25 cellular contexts compared by ENCODE assay signal in genomic region chr6:63864934-63865333, GRCh38.
"Had no signal": no experiment of that assay in that cellular context is flagged by ENCODE, and none has a peak within 500 bp of the region (broad histone marks: within the 10 kb centered on the region; RNA-seq: fewer than 3 reads in every experiment).

No MANE protein-coding gene starts in this region.

- ATAC-seq: activated T-cell treated with anti-CD3 and anti-CD28 coated beads, Interleukin-2, amount 50 U/mL, for 72 hours; PC-3 had no signal

- H3K27ac Mint-ChIP-seq: activated B cell treated with CpG ODN at 0.5 μM for 24 hours; activated CD4-positive, alpha-beta memory T cell treated with anti-CD3 and anti-CD28 coated beads for 36 hours; activated CD4-positive, alpha-beta T cell treated with anti-CD3 and anti-CD28 coated beads, Interleukin-2, amount 10 ng/mL, durations not matched to agents 7 days and 5 days; activated naive CD4-positive, alpha-beta T cell treated with anti-CD3 and anti-CD28 coated beads, Interleukin-2, amount 10 ng/mL, durations not matched to agents 7 days and 5 days; activated naive CD8-positive, alpha-beta T cell treated with anti-CD3 and anti-CD28 coated beads, Interleukin-2, amount 10 ng/mL, durations not matched to agents 7 days and 5 days; activated T-cell treated with anti-CD3 and anti-CD28 coated beads, Interleukin-2, amount 50 U/mL, for 72 hours; activated T-helper 2 cell treated with anti-CD3 and anti-CD28 coated beads, Interferon-gamma antibody, Interleukin-2, Interleukin-4, amounts not matched to agents 10 μg/mL and 5 μg/mL and 100 μg/mL, durations not matched to agents 14 hours and 24 hours and 36 hours; IgD-negative memory B cell; T-helper 1 cell treated with Interleukin-12 subunit alpha and Interleukin-12 subunit beta and Interleukin-4 antibody, amounts not matched to agents 30 μg/mL and 1 μg/mL, for 36 hours had no signal

- H3K4me3 ChIP-seq: adrenal gland, coronary artery had no signal

- H3K36me3 ChIP-seq: adrenal gland had no signal

- H3K27me3 ChIP-seq: adrenal gland had no signal

- H3K4me1 Mint-ChIP-seq: activated B cell treated with CpG ODN at 0.5 μM for 24 hours; activated CD4-positive, alpha-beta T cell treated with anti-CD3 and anti-CD28 coated beads, Interleukin-2, amount 10 ng/mL, durations not matched to agents 7 days and 5 days; activated naive CD4-positive, alpha-beta T cell treated with anti-CD3 and anti-CD28 coated beads, Interleukin-2, amount 10 ng/mL, durations not matched to agents 7 days and 5 days; activated naive CD8-positive, alpha-beta T cell treated with anti-CD3 and anti-CD28 coated beads, Interleukin-2, amount 10 ng/mL, durations not matched to agents 7 days and 5 days had no signal

- H3K9me3 ChIP-seq: adrenal gland had no signal

- H3K4me1 ChIP-seq: adrenal gland had no signal

- DNase-seq: activated B cell treated with CpG ODN at 0.5 μM for 24 hours; activated CD4-positive, alpha-beta memory T cell treated with anti-CD3 and anti-CD28 coated beads for 36 hours; activated CD4-positive, alpha-beta T cell treated with anti-CD3 and anti-CD28 coated beads, Interleukin-2, amount 10 ng/mL, durations not matched to agents 7 days and 5 days; activated CD8-positive, alpha-beta memory T cell treated with anti-CD3 and anti-CD28 coated beads for 24 hours; activated gamma-delta T cell treated with Interleukin-2 at 50 U/mL for 16 hours; activated naive CD4-positive, alpha-beta T cell treated with anti-CD3 and anti-CD28 coated beads, Interleukin-2, amount 10 ng/mL, durations not matched to agents 7 days and 5 days; activated naive CD8-positive, alpha-beta T cell treated with anti-CD3 and anti-CD28 coated beads, Interleukin-2, amount 10 ng/mL, durations not matched to agents 7 days and 5 days; activated T-cell treated with anti-CD3 and anti-CD28 coated beads, Interleukin-2, amount 50 U/mL, for 72 hours; adrenal gland; anterior cingulate cortex; caudate nucleus; KG1; NCI-H1092; NCI-H1436; NCI-H187; NCI-H2081; NCI-H510A; NCI-H526 treated with DMSO at 0.1 percent for 48 hours; PC-3; SHP77 treated with DMSO at 0.1 percent for 48 hours; T-helper 9 cell had no signal

- H3K36me3 Mint-ChIP-seq: activated CD4-positive, alpha-beta memory T cell treated with anti-CD3 and anti-CD28 coated beads for 36 hours; activated naive CD4-positive, alpha-beta T cell treated with anti-CD3 and anti-CD28 coated beads, Interleukin-2, amount 10 ng/mL, durations not matched to agents 7 days and 5 days; activated naive CD8-positive, alpha-beta T cell treated with anti-CD3 and anti-CD28 coated beads, Interleukin-2, amount 10 ng/mL, durations not matched to agents 7 days and 5 days; IgD-negative memory B cell had no signal

- H3K9me3 Mint-ChIP-seq: activated B cell treated with CpG ODN at 0.5 μM for 24 hours; activated CD4-positive, alpha-beta memory T cell treated with anti-CD3 and anti-CD28 coated beads for 36 hours; activated CD4-positive, alpha-beta T cell treated with anti-CD3 and anti-CD28 coated beads, Interleukin-2, amount 10 ng/mL, durations not matched to agents 7 days and 5 days; activated naive CD4-positive, alpha-beta T cell treated with anti-CD3 and anti-CD28 coated beads, Interleukin-2, amount 10 ng/mL, durations not matched to agents 7 days and 5 days; activated naive CD8-positive, alpha-beta T cell treated with anti-CD3 and anti-CD28 coated beads, Interleukin-2, amount 10 ng/mL, durations not matched to agents 7 days and 5 days; activated T-cell treated with anti-CD3 and anti-CD28 coated beads, Interleukin-2, amount 50 U/mL, for 72 hours; activated T-helper 2 cell treated with anti-CD3 and anti-CD28 coated beads, Interferon-gamma antibody, Interleukin-2, Interleukin-4, amounts not matched to agents 10 μg/mL and 5 μg/mL and 100 μg/mL, durations not matched to agents 14 hours and 24 hours and 36 hours; IgD-negative memory B cell; T-helper 1 cell treated with Interleukin-12 subunit alpha and Interleukin-12 subunit beta and Interleukin-4 antibody, amounts not matched to agents 30 μg/mL and 1 μg/mL, for 36 hours had no signal

- H3K27ac ChIP-seq: adrenal gland, coronary artery had no signal

- H3K27me3 Mint-ChIP-seq: activated B cell treated with CpG ODN at 0.5 μM for 24 hours; activated CD4-positive, alpha-beta memory T cell treated with anti-CD3 and anti-CD28 coated beads for 36 hours; activated CD4-positive, alpha-beta T cell treated with anti-CD3 and anti-CD28 coated beads, Interleukin-2, amount 10 ng/mL, durations not matched to agents 7 days and 5 days; activated naive CD4-positive, alpha-beta T cell treated with anti-CD3 and anti-CD28 coated beads, Interleukin-2, amount 10 ng/mL, durations not matched to agents 7 days and 5 days; activated naive CD8-positive, alpha-beta T cell treated with anti-CD3 and anti-CD28 coated beads, Interleukin-2, amount 10 ng/mL, durations not matched to agents 7 days and 5 days had no signal

- H3K4me3 Mint-ChIP-seq: activated B cell treated with CpG ODN at 0.5 μM for 24 hours; activated CD4-positive, alpha-beta memory T cell treated with anti-CD3 and anti-CD28 coated beads for 36 hours; activated CD4-positive, alpha-beta T cell treated with anti-CD3 and anti-CD28 coated beads, Interleukin-2, amount 10 ng/mL, durations not matched to agents 7 days and 5 days; activated naive CD4-positive, alpha-beta T cell treated with anti-CD3 and anti-CD28 coated beads, Interleukin-2, amount 10 ng/mL, durations not matched to agents 7 days and 5 days; activated naive CD8-positive, alpha-beta T cell treated with anti-CD3 and anti-CD28 coated beads, Interleukin-2, amount 10 ng/mL, durations not matched to agents 7 days and 5 days; activated T-cell treated with anti-CD3 and anti-CD28 coated beads, Interleukin-2, amount 50 U/mL, for 72 hours; IgD-negative memory B cell; T-helper 1 cell treated with Interleukin-12 subunit alpha and Interleukin-12 subunit beta and Interleukin-4 antibody, amounts not matched to agents 30 μg/mL and 1 μg/mL, for 36 hours had no signal
